9 cellular contexts compared by ENCODE assay signal in the genomic region with DNA sequence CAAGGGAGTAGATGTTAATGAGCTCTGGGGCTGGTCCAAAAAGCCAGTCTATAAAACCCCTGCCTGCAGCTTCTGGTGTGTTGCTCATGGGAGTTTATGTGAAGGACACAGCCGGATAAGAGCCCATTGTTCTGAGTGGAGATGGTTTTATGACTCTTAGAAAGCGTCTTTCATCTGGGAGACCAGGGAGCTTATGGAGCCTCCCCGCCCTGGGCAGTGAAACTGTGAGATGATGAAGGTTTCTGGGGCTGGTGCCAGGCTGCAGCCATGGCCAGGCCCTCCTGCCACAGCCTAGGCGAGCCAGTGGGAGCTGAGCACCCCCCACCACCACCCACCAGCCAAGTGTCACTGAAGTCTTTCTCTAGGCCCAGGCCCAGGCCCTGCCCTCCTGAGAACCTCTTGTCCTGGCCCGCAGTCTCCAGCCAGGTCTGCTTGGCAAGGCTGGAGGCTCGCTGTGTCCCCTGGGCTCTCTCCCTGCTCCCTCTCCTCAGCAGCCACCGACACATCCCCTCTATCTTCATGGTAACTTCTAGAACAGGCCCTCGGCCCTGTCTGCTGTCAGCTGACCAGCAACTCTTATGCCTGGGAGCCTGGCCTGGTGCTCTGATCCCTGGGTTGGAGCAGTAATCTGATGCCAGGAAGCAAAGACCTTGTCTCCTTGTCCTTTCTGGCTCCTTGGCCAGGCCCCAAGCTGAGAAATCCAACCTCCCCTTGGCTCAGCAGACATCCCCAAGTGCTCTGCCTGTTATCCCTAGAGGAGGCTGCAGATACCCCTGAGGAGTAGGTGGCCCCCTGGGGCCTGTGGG. TPM values are rescaled to one million over a fixed set of nuclear protein-coding genes. Genes with fewer than 3 reads are reported as not detected.
A peak's percentile ranks its signal among the peaks of the same experiment; 100 is the strongest.
DNase-seq lines count a peak whose midpoint lies in the region; ATAC-seq and TF ChIP-seq lines count a peak whose summit lies in the region.
"Had no signal": no experiment of that assay in that cellular context is flagged by ENCODE, and none has a peak within 500 bp of the region (broad histone marks: within the 10 kb centered on the region; RNA-seq: fewer than 3 reads in every experiment).

No MANE protein-coding gene starts in this region.

- H3K4me3 ChIP-seq in AG10803 (ENCODE audit: low read length): no peak overlapping the region
- H3K4me3 ChIP-seq in RWPE2 (ENCODE audit: severe bottlenecking): no peak overlapping the region
- H3K4me3 ChIP-seq in gastroesophageal sphincter: no peak overlapping the region
- H3K4me3 ChIP-seq: right lobe of liver had no signal

- TF ChIP-seq CTCF in AG10803 (conservative IDR thresholded peaks at IDR 0.05; ENCODE audit: low read length) (no peak), RWPE2 (IDR thresholded peaks at IDR 0.05; ENCODE audit: poor library complexity, severe bottlenecking) (no peak), gastroesophageal sphincter (IDR thresholded peaks at IDR 0.05) (no peak), omental fat pad (IDR thresholded peaks at IDR 0.05) (no peak)

- H3K9me3 ChIP-seq in RWPE2 (ENCODE audit: severe bottlenecking): no peaks in the 10 kb centered on the region
- H3K9me3 ChIP-seq in gastroesophageal sphincter: no peaks in the 10 kb centered on the region
- H3K9me3 ChIP-seq: right lobe of liver had no signal

- no peak for TF ChIP-seq EP300 in gastroesophageal sphincter (IDR thresholded peaks at IDR 0.05)

- no peaks in the 10 kb centered on the region for H3K27me3 ChIP-seq in RWPE2 (ENCODE audit: insufficient read depth, poor library complexity, severe bottlenecking)
- no peaks in the 10 kb centered on the region for H3K27me3 ChIP-seq in gastroesophageal sphincter
- H3K27me3 ChIP-seq: right lobe of liver had no signal

- H3K36me3 ChIP-seq in RWPE2 (ENCODE audit: low read depth) (no peaks in the 10 kb centered on the region), gastroesophageal sphincter (no peaks in the 10 kb centered on the region)
- H3K36me3 ChIP-seq: right lobe of liver had no signal

- WGBS in gastroesophageal sphincter (ENCODE audit: low coverage in 1 of 2), 2 donors: 12 to 38% methylated on average over 1 to 6 of the region's 8 CpGs

- H3K27ac ChIP-seq in RWPE2 (ENCODE audit: poor library complexity, severe bottlenecking) (no peak overlapping the region), gastroesophageal sphincter (peak overlapping the region; percentile 72 to 99 (median 93))

- no peaks in the 10 kb centered on the region for H3K4me1 ChIP-seq in RWPE2 (ENCODE audit: insufficient read depth, poor library complexity, severe bottlenecking)
- peaks cover 12 to 100% (median 22%) of the 10 kb centered on the region in 3 donors for H3K4me1 ChIP-seq in gastroesophageal sphincter

- TF ChIP-seq POLR2A in gastroesophageal sphincter (IDR thresholded peaks at IDR 0.05): no peak

- DNase-seq in AG10803 (ENCODE audit: low read depth) (peak; percentile 52), RWPE2 (ENCODE audit: low spot score) (no peak), omental fat pad (ENCODE audit: low spot score) (no peak), NCI-H524 treated with DMSO at 0.1 percent for 48 hours (lab: John Stamatoyannopoulos, UW) (no peak), NAMALWA (ENCODE audit: low spot score) (no peak)
- no peak for DNase-seq in effector CD4-positive, alpha-beta T cell
- DNase-seq: right lobe of liver had no signal

- ATAC-seq in RWPE2 (ENCODE audit: low read depth) (peak; percentile 23; the same call in 2 of the 3 replicates), gastroesophageal sphincter (peak; percentile 91), omental fat pad (ENCODE audit: low FRiP score) (peak; percentile 57), GM18502 (IDR thresholded peaks at IDR 0.05; ENCODE audit: poor library complexity, unreplicated experiment) (no peak)

RNA-seq across cellular contexts. Expression of gene ARHGEF10L, which starts 7.6 kb away (rescaled TPM):
- total RNA-seq in gastroesophageal sphincter: 10 to 100 TPM; 50.9 to 97.0 (median 80.3) TPM
- total RNA-seq in omental fat pad: 10 to 100 TPM; 17.3 to 59.0 (median 39.9) TPM
